In the genomic region with DNA sequence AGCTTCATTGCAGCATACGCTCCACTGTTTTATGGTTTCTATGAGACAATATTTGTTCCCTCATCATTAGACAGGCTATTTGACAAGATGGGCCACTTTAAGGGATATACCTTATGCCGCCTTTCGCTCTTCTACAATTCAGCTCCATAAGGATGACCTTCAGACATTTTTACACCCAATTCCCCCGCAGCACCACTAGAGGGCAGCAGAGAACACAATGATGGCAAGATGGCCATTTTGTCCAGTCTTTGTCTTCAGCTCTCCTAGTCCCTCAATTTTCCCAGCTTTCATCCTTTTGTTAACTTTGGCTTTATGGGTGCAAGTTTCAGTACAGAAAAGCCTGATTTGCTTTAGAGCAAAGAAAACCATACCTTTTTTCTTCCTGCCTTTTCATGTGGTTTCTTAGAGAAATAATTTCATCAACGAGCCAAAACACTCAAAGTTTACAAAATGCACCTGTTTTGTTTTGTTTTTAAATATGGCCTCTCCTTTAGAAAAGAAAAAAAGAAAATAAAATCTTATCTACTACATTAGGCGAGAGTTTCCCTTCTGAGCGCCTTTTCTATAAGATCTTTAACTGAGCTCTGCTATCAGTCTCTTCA, we compare ENCODE assay signal across 1 cellular context.
A peak's percentile ranks its signal among the peaks of the same experiment; 100 is the strongest.
TF ChIP-seq lines count a peak whose summit lies in the region.

No MANE protein-coding gene starts in this region.

TF ChIP-seq in HepG2, 621 proteins besides CTCF, POLR2A, EP300 and RAD21 (continued from another document and continues in another):
- TF ChIP-seq, protein P1, sequence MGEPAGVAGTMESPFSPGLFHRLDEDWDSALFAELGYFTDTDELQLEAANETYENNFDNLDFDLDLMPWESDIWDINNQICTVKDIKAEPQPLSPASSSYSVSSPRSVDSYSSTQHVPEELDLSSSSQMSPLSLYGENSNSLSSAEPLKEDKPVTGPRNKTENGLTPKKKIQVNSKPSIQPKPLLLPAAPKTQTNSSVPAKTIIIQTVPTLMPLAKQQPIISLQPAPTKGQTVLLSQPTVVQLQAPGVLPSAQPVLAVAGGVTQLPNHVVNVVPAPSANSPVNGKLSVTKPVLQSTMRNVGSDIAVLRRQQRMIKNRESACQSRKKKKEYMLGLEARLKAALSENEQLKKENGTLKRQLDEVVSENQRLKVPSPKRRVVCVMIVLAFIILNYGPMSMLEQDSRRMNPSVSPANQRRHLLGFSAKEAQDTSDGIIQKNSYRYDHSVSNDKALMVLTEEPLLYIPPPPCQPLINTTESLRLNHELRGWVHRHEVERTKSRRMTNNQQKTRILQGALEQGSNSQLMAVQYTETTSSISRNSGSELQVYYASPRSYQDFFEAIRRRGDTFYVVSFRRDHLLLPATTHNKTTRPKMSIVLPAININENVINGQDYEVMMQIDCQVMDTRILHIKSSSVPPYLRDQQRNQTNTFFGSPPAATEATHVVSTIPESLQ (CRISPR knock-in tag; conservative IDR thresholded peaks at IDR 0.05), result no peak
- TF ChIP-seq NONO (IDR thresholded peaks at IDR 0.05), result no peak
- TF ChIP-seq NONO (CRISPR knock-in tag; conservative IDR thresholded peaks at IDR 0.05), result no peak
- TF ChIP-seq FOXP1 (IDR thresholded peaks at IDR 0.05), result no peak
- TF ChIP-seq FOXP1 (CRISPR knock-in tag; IDR thresholded peaks at IDR 0.05), result no peak
- TF ChIP-seq, protein P2, sequence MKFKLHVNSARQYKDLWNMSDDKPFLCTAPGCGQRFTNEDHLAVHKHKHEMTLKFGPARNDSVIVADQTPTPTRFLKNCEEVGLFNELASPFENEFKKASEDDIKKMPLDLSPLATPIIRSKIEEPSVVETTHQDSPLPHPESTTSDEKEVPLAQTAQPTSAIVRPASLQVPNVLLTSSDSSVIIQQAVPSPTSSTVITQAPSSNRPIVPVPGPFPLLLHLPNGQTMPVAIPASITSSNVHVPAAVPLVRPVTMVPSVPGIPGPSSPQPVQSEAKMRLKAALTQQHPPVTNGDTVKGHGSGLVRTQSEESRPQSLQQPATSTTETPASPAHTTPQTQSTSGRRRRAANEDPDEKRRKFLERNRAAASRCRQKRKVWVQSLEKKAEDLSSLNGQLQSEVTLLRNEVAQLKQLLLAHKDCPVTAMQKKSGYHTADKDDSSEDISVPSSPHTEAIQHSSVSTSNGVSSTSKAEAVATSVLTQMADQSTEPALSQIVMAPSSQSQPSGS (CRISPR knock-in tag; IDR thresholded peaks at IDR 0.05), result peak; percentile 33; the same call in 1 of the 2 replicates
- no peak for TF ChIP-seq TCF7 (IDR thresholded peaks at IDR 0.05; ENCODE audit: low read depth)
- TF ChIP-seq FOXK1 (CRISPR knock-in tag; IDR thresholded peaks at IDR 0.05; ENCODE audit: borderline replicate concordance, low read depth), result peak; percentile 49; the same call in 1 of the 2 replicates
- TF ChIP-seq NFKB2 (CRISPR knock-in tag; IDR thresholded peaks at IDR 0.05; ENCODE audit: borderline replicate concordance), result no peak
- TF ChIP-seq NFYC (CRISPR knock-in tag; IDR thresholded peaks at IDR 0.05), result no peak
- no peak for TF ChIP-seq HMG20A (CRISPR knock-in tag; IDR thresholded peaks at IDR 0.05; ENCODE audit: borderline replicate concordance)
- no peak for TF ChIP-seq JUN (CRISPR knock-in tag; IDR thresholded peaks at IDR 0.05)
- TF ChIP-seq ZNF720 (CRISPR knock-in tag; IDR thresholded peaks at IDR 0.05), result no peak
- no peak for TF ChIP-seq ZNF30 (CRISPR knock-in tag; IDR thresholded peaks at IDR 0.05)
- no peak for TF ChIP-seq MEF2D (CRISPR knock-in tag; IDR thresholded peaks at IDR 0.05)
- TF ChIP-seq ZNF101 (CRISPR knock-in tag; IDR thresholded peaks at IDR 0.05; ENCODE audit: borderline replicate concordance, low read depth), result no peak
- TF ChIP-seq, protein P3, sequence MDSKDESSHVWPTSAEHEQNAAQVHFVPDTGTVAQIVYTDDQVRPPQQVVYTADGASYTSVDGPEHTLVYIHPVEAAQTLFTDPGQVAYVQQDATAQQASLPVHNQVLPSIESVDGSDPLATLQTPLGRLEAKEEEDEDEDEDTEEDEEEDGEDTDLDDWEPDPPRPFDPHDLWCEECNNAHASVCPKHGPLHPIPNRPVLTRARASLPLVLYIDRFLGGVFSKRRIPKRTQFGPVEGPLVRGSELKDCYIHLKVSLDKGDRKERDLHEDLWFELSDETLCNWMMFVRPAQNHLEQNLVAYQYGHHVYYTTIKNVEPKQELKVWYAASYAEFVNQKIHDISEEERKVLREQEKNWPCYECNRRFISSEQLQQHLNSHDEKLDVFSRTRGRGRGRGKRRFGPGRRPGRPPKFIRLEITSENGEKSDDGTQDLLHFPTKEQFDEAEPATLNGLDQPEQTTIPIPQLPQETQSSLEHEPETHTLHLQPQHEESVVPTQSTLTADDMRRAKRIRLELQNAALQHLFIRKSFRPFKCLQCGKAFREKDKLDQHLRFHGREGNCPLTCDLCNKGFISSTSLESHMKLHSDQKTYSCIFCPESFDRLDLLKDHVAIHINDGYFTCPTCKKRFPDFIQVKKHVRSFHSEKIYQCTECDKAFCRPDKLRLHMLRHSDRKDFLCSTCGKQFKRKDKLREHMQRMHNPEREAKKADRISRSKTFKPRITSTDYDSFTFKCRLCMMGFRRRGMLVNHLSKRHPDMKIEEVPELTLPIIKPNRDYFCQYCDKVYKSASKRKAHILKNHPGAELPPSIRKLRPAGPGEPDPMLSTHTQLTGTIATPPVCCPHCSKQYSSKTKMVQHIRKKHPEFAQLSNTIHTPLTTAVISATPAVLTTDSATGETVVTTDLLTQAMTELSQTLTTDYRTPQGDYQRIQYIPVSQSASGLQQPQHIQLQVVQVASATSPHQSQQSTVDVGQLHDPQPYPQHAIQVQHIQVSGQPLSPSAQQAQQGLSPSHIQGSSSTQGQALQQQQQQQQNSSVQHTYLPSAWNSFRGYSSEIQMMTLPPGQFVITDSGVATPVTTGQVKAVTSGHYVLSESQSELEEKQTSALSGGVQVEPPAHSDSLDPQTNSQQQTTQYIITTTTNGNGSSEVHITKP (CRISPR knock-in tag; IDR thresholded peaks at IDR 0.05; ENCODE audit: low read depth), result no peak
- TF ChIP-seq, protein P4, sequence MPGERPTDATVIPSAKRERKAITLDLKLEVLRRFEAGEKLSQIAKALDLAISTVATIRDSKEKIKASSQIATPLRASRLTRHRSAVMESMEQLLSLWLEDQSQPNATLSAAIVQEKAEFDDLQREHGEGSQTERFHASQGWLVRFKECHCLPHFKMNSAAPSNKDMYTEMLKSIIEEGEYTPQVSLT (CRISPR knock-in tag; IDR thresholded peaks at IDR 0.05; ENCODE audit: borderline replicate concordance, low read depth), result no peak
- TF ChIP-seq ZNF605 (CRISPR knock-in tag; IDR thresholded peaks at IDR 0.05), result no peak
- no peak for TF ChIP-seq RORA (CRISPR knock-in tag; IDR thresholded peaks at IDR 0.05)
- no peak for TF ChIP-seq MTF1 (CRISPR knock-in tag; IDR thresholded peaks at IDR 0.05)
- TF ChIP-seq ZFAT (CRISPR knock-in tag; conservative IDR thresholded peaks at IDR 0.05), result no peak
- TF ChIP-seq, protein P5, sequence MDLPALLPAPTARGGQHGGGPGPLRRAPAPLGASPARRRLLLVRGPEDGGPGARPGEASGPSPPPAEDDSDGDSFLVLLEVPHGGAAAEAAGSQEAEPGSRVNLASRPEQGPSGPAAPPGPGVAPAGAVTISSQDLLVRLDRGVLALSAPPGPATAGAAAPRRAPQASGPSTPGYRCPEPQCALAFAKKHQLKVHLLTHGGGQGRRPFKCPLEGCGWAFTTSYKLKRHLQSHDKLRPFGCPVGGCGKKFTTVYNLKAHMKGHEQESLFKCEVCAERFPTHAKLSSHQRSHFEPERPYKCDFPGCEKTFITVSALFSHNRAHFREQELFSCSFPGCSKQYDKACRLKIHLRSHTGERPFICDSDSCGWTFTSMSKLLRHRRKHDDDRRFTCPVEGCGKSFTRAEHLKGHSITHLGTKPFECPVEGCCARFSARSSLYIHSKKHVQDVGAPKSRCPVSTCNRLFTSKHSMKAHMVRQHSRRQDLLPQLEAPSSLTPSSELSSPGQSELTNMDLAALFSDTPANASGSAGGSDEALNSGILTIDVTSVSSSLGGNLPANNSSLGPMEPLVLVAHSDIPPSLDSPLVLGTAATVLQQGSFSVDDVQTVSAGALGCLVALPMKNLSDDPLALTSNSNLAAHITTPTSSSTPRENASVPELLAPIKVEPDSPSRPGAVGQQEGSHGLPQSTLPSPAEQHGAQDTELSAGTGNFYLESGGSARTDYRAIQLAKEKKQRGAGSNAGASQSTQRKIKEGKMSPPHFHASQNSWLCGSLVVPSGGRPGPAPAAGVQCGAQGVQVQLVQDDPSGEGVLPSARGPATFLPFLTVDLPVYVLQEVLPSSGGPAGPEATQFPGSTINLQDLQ (CRISPR knock-in tag; IDR thresholded peaks at IDR 0.05), result no peak
- TF ChIP-seq NR3C1 (CRISPR knock-in tag; IDR thresholded peaks at IDR 0.05), result no peak
- TF ChIP-seq ZNF343 (CRISPR knock-in tag; IDR thresholded peaks at IDR 0.05), result no peak
- no peak for TF ChIP-seq ZNF724P (CRISPR knock-in tag; IDR thresholded peaks at IDR 0.05; ENCODE audit: borderline replicate concordance)
- peak; percentile 49; the same call in 1 of the 2 replicates for TF ChIP-seq ERF (CRISPR knock-in tag; IDR thresholded peaks at IDR 0.05)
- TF ChIP-seq GZF1 (CRISPR knock-in tag; IDR thresholded peaks at IDR 0.05), result no peak
- no peak for TF ChIP-seq ZMYM2 (CRISPR knock-in tag; IDR thresholded peaks at IDR 0.05)
- TF ChIP-seq RBFOX2 (IDR thresholded peaks at IDR 0.05; ENCODE audit: low read depth, low read length), result no peak
- no peak; the same call in 1 of the 2 replicates for TF ChIP-seq ZFP36L2 (CRISPR knock-in tag; IDR thresholded peaks at IDR 0.05)
- no peak for TF ChIP-seq ZKSCAN1 (IDR thresholded peaks at IDR 0.05; ENCODE audit: low read length)
- TF ChIP-seq, protein P6, sequence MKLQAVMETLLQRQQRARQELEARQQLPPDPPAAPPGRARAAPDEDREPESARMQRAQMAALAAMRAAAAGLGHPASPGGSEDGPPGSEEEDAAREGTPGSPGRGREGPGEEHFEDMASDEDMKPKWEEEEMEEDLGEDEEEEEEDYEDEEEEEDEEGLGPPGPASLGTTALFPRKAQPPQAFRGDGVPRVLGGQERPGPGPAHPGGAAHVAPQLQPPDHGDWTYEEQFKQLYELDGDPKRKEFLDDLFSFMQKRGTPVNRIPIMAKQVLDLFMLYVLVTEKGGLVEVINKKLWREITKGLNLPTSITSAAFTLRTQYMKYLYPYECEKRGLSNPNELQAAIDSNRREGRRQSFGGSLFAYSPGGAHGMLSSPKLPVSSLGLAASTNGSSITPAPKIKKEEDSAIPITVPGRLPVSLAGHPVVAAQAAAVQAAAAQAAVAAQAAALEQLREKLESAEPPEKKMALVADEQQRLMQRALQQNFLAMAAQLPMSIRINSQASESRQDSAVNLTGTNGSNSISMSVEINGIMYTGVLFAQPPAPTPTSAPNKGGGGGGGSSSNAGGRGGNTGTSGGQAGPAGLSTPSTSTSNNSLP (IDR thresholded peaks at IDR 0.05; ENCODE audit: low read depth, low read length), result no peak
- TF ChIP-seq TOE1 (CRISPR knock-in tag; IDR thresholded peaks at IDR 0.05), result no peak
- TF ChIP-seq, protein P7, sequence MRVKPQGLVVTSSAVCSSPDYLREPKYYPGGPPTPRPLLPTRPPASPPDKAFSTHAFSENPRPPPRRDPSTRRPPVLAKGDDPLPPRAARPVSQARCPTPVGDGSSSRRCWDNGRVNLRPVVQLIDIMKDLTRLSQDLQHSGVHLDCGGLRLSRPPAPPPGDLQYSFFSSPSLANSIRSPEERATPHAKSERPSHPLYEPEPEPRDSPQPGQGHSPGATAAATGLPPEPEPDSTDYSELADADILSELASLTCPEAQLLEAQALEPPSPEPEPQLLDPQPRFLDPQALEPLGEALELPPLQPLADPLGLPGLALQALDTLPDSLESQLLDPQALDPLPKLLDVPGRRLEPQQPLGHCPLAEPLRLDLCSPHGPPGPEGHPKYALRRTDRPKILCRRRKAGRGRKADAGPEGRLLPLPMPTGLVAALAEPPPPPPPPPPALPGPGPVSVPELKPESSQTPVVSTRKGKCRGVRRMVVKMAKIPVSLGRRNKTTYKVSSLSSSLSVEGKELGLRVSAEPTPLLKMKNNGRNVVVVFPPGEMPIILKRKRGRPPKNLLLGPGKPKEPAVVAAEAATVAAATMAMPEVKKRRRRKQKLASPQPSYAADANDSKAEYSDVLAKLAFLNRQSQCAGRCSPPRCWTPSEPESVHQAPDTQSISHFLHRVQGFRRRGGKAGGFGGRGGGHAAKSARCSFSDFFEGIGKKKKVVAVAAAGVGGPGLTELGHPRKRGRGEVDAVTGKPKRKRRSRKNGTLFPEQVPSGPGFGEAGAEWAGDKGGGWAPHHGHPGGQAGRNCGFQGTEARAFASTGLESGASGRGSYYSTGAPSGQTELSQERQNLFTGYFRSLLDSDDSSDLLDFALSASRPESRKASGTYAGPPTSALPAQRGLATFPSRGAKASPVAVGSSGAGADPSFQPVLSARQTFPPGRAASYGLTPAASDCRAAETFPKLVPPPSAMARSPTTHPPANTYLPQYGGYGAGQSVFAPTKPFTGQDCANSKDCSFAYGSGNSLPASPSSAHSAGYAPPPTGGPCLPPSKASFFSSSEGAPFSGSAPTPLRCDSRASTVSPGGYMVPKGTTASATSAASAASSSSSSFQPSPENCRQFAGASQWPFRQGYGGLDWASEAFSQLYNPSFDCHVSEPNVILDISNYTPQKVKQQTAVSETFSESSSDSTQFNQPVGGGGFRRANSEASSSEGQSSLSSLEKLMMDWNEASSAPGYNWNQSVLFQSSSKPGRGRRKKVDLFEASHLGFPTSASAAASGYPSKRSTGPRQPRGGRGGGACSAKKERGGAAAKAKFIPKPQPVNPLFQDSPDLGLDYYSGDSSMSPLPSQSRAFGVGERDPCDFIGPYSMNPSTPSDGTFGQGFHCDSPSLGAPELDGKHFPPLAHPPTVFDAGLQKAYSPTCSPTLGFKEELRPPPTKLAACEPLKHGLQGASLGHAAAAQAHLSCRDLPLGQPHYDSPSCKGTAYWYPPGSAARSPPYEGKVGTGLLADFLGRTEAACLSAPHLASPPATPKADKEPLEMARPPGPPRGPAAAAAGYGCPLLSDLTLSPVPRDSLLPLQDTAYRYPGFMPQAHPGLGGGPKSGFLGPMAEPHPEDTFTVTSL (CRISPR knock-in tag; IDR thresholded peaks at IDR 0.05; ENCODE audit: borderline replicate concordance), result no peak
- TF ChIP-seq, protein P8, sequence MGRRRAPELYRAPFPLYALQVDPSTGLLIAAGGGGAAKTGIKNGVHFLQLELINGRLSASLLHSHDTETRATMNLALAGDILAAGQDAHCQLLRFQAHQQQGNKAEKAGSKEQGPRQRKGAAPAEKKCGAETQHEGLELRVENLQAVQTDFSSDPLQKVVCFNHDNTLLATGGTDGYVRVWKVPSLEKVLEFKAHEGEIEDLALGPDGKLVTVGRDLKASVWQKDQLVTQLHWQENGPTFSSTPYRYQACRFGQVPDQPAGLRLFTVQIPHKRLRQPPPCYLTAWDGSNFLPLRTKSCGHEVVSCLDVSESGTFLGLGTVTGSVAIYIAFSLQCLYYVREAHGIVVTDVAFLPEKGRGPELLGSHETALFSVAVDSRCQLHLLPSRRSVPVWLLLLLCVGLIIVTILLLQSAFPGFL (CRISPR knock-in tag; IDR thresholded peaks at IDR 0.05), result no peak
- TF ChIP-seq SALL1 (CRISPR knock-in tag; IDR thresholded peaks at IDR 0.05), result peak; percentile 41; the same call in 1 of the 2 replicates
- TF ChIP-seq ZFP41 (CRISPR knock-in tag; IDR thresholded peaks at IDR 0.05; ENCODE audit: borderline replicate concordance), result no peak
- TF ChIP-seq ETV5 (CRISPR knock-in tag; IDR thresholded peaks at IDR 0.05; ENCODE audit: borderline replicate concordance), result no peak
- TF ChIP-seq ZNF34 (CRISPR knock-in tag; IDR thresholded peaks at IDR 0.05; ENCODE audit: borderline replicate concordance), result no peak
